Comparison of ENCODE assay signal across 6 cellular contexts in the genomic region with DNA sequence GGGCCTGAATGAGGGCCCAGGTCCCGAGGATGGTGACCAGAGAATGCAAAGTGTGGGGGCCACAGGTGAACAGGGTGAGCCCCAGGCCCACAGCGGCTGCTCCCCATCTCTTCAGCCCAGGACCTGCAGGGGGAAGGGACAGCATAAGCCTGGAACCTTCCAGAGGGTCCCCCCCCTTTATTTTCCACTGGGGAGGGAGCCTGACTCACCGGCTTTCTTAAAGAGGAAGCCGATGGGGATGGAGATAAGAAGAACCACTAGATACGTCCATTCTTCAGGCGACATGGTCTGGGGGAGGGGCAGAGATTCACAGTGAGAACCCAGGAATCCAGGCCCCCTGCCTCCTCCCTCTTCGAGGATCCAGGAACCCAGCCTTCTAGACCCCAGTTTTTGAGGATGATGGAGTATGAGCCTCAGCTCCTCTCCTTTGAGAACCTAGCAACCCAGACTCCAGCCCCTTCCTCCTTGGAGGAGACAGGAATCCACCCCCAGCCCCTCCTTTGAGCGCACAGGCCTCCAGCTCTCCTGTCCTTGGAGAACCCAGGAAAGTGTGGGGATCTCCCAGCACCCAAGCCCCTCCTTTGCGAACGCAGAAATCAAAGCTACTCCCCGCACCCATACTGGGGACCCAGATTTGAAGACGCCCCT. TPM values are rescaled to one million over a fixed set of nuclear protein-coding genes. Genes with fewer than 3 reads are reported as not detected.
DNase-seq lines count a peak whose midpoint lies in the region; FAIRE-seq and TF ChIP-seq lines count a peak whose summit lies in the region.

No MANE protein-coding gene starts in this region.

- H2AFZ ChIP-seq in endothelial cell of umbilical vein (ENCODE audit: low read depth, low read length): no peak overlapping the region

- dilution Hi-C loops in endothelial cell of umbilical vein (cut with MboI; ENCODE audit: extremely low pct_ligation_motif_present, low sequenced_read_pairs): no loop called here

- peak; percentile 52 for TF ChIP-seq POLR2A in endothelial cell of umbilical vein (IDR thresholded peaks at IDR 0.05; ENCODE audit: low read depth, low read length)

- no peaks in the 10 kb centered on the region for H3K27me3 ChIP-seq in endothelial cell of umbilical vein (ENCODE audit: control insufficient read depth in 2 of 2, insufficient read depth in 2 of 2, low read length in 2 of 2)
- H3K27me3 ChIP-seq in small intestine (ENCODE audit: control insufficient read depth in 2 of 2, insufficient read depth in 2 of 2, low read length in 2 of 2): no peaks in the 10 kb centered on the region

- peaks cover 42% of the 10 kb centered on the region for H3K79me2 ChIP-seq in endothelial cell of umbilical vein (ENCODE audit: control insufficient read depth, insufficient read depth, low read length)

- H3K9me1 ChIP-seq in endothelial cell of umbilical vein (replicated peaks; ENCODE audit: control insufficient read depth, extremely low read depth, insufficient read depth, low read length): no peaks in the 10 kb centered on the region

- 5 to 18% (median 17%) methylated on average over 12 of the region's 12 CpGs for WGBS in small intestine, 3 donors

- DNase-seq in EL (peak; percentile 81), T follicular helper cell (ENCODE audit: low read depth) (peak; percentile 44), endothelial cell of umbilical vein (ENCODE audit: low read depth, low spot score) (peak; percentile 89), small intestine (peak; percentile 44), occipital lobe (lab: John Stamatoyannopoulos, UW) (no peak), NCI-H446 (lab: John Stamatoyannopoulos, UW) (no peak)

- H3K9ac ChIP-seq in endothelial cell of umbilical vein (replicated peaks; ENCODE audit: extremely low read depth, insufficient read depth, low read length): peak overlapping the region; percentile 92

- H4K20me1 ChIP-seq in endothelial cell of umbilical vein (replicated peaks; ENCODE audit: control insufficient read depth, extremely low read depth, insufficient read depth, low read length): no peaks in the 10 kb centered on the region

- H3K4me3 ChIP-seq in endothelial cell of umbilical vein (replicated peaks in 1 of 3; ENCODE audit: insufficient read depth in 1 of 3, low read depth in 1 of 3, low read length in 3 of 3) (peak overlapping the region; percentile 72 to 87 (median 86)), small intestine (ENCODE audit: low read depth in 1 of 2, low read length in 2 of 2) (peak overlapping the region; percentile 70)

- H3K4me2 ChIP-seq in endothelial cell of umbilical vein (ENCODE audit: insufficient read depth, low read length): peak overlapping the region; percentile 86

- H3K9me3 ChIP-seq in endothelial cell of umbilical vein (replicated peaks; ENCODE audit: control insufficient read depth, insufficient read depth, low read length): no peaks in the 10 kb centered on the region
- no peaks in the 10 kb centered on the region for H3K9me3 ChIP-seq in small intestine (ENCODE audit: control insufficient read depth, low read depth)

- CTCF ChIA-PET in endothelial cell of umbilical vein (lab: Charles Lee): interaction anchor here (0.6 to 2.2 kb wide), 6 partner anchors 9 to 78 kb away, joined by 3 to 25 read pairs (median 4); no protein-coding TSS in a partner anchor

- TF ChIP-seq CTCF in endothelial cell of umbilical vein (IDR thresholded peaks at IDR 0.05; ENCODE audit: extremely low read depth in 1 of 2, insufficient read depth in 1 of 2, low read depth in 1 of 2, low read length in 2 of 2): no peak

- H3K4me1 ChIP-seq in endothelial cell of umbilical vein (ENCODE audit: control insufficient read depth, extremely low read depth, insufficient read depth, low read length) (peaks cover 16% of the 10 kb centered on the region), small intestine (ENCODE audit: control insufficient read depth in 2 of 2, insufficient read depth in 1 of 2, low read depth in 1 of 2, low read length in 1 of 2) (peaks cover 8 to 9% of the 10 kb centered on the region in 2 donors)

- intact Hi-C loops in endothelial cell of umbilical vein (cut with micrococcal nuclease): no loop called here

- H3K27ac ChIP-seq in endothelial cell of umbilical vein (ENCODE audit: insufficient read depth, low read depth, low read length): peak overlapping the region; percentile 86
- peak overlapping the region; percentile 93 to 100 for H3K27ac ChIP-seq in small intestine (ENCODE audit: low read depth in 1 of 2, low read length in 1 of 2)

- H3K36me3 ChIP-seq in endothelial cell of umbilical vein (ENCODE audit: control insufficient read depth in 2 of 2, extremely low read depth in 1 of 2, insufficient read depth in 2 of 2, low read length in 2 of 2): peaks cover 7 to 14% of the 10 kb centered on the region in 2 experiments
- peaks cover 0 to 3% of the 10 kb centered on the region in 2 donors for H3K36me3 ChIP-seq in small intestine (ENCODE audit: control insufficient read depth in 2 of 2, insufficient read depth in 2 of 2, low read length in 2 of 2)

- peak; percentile 86 for FAIRE-seq in endothelial cell of umbilical vein (lab: Jason Lieb, UNC)
- FAIRE-seq in small intestine (lab: Jason Lieb, UNC): no peak

- POLR2A ChIA-PET in endothelial cell of umbilical vein (lab: Charles Lee): interaction anchor here (0.6 to 5.2 kb wide), 5 partner anchors 13 to 51 kb away, joined by 3 to 91 read pairs (median 5); partner anchors contain the start of genes CNOT3 and RPS9

- BruUV-seq in endothelial cell of umbilical vein (replicated peaks; lab: Mats Ljungman, UMichigan): TSS peak; percentile 24

TF ChIP-seq in endothelial cell of umbilical vein, 7 proteins besides CTCF, POLR2A, EP300 and RAD21 (continues in another document):
- peak; percentile 61 for TF ChIP-seq POLR2AphosphoS5 (IDR thresholded peaks at IDR 0.05; ENCODE audit: insufficient read depth, low read depth, low read length)

RNA-seq across cellular contexts. Expression of gene MBOAT7, which starts 1.0 kb away (rescaled TPM):
- total RNA-seq in endothelial cell of umbilical vein (175 and 218 TPM in 2 replicates), occipital lobe (19.2 TPM)
- polyA plus RNA-seq in endothelial cell of umbilical vein (204 and 256 TPM in 2 replicates), small intestine (10 to 100 TPM; 47.8 to 55.2 (median 54.2) TPM)
- 117 and 136 TPM in 2 replicates for polyA plus RNA-seq in endothelial cell of umbilical vein (2011; cell fraction: cytosol; rRNA removed)
- polyA plus RNA-seq in endothelial cell of umbilical vein (2011; cell fraction: nucleus; rRNA removed): 153 and 177 TPM in 2 replicates
- polyA plus RNA-seq in endothelial cell of umbilical vein (2012): 159 and 188 TPM in 2 replicates
- polyA minus RNA-seq in endothelial cell of umbilical vein: 80.3 and 88.3 TPM in 2 replicates
- 80.3 TPM for polyA minus RNA-seq in endothelial cell of umbilical vein (2011; cell fraction: cytosol; rRNA and poly(A)+ RNA removed)
- 58.8 and 67.3 TPM in 2 replicates for polyA minus RNA-seq in endothelial cell of umbilical vein (2011; cell fraction: nucleus; rRNA and poly(A)+ RNA removed)

RNA-seq across cellular contexts. Expression of gene TSEN34, which starts 2.8 kb away (rescaled TPM):
- 37.4 and 40.7 TPM in 2 replicates for total RNA-seq in endothelial cell of umbilical vein
- 81.9 and 107 TPM in 2 replicates for polyA plus RNA-seq in endothelial cell of umbilical vein
- 44.2 and 58.1 TPM in 2 replicates for polyA plus RNA-seq in endothelial cell of umbilical vein (2011; cell fraction: cytosol; rRNA removed)
- 19.0 and 19.4 TPM in 2 replicates for polyA plus RNA-seq in endothelial cell of umbilical vein (2011; cell fraction: nucleus; rRNA removed)
- polyA plus RNA-seq in endothelial cell of umbilical vein (2012): 40.4 and 52.0 TPM in 2 replicates
- 21.8 and 29.0 TPM in 2 replicates for polyA minus RNA-seq in endothelial cell of umbilical vein
- polyA minus RNA-seq in endothelial cell of umbilical vein (2011; cell fraction: cytosol; rRNA and poly(A)+ RNA removed): 34.3 TPM
- polyA minus RNA-seq in endothelial cell of umbilical vein (2011; cell fraction: nucleus; rRNA and poly(A)+ RNA removed): 3.3 and 5.0 TPM in 2 replicates
- 10 to 100 TPM; 32.7 to 50.3 (median 39.3) TPM for polyA plus RNA-seq in small intestine
- 34.2 TPM for total RNA-seq in occipital lobe

RNA-seq across cellular contexts. Expression of gene RPS9, which starts 12.3 kb away (rescaled TPM):
- total RNA-seq in endothelial cell of umbilical vein: 1,192 and 1,260 TPM in 2 replicates
- 3,343 and 4,230 TPM in 2 replicates for polyA plus RNA-seq in endothelial cell of umbilical vein
- 3,326 and 3,998 TPM in 2 replicates for polyA plus RNA-seq in endothelial cell of umbilical vein (2011; cell fraction: cytosol; rRNA removed)
- polyA plus RNA-seq in endothelial cell of umbilical vein (2011; cell fraction: nucleus; rRNA removed): 1,121 and 1,183 TPM in 2 replicates
- polyA plus RNA-seq in endothelial cell of umbilical vein (2012): 2,632 and 2,638 TPM in 2 replicates
- 537 and 600 TPM in 2 replicates for polyA minus RNA-seq in endothelial cell of umbilical vein
- polyA minus RNA-seq in endothelial cell of umbilical vein (2011; cell fraction: cytosol; rRNA and poly(A)+ RNA removed): 455 TPM
- 161 and 222 TPM in 2 replicates for polyA minus RNA-seq in endothelial cell of umbilical vein (2011; cell fraction: nucleus; rRNA and poly(A)+ RNA removed)
- 1,000 to 10,000 TPM; 2,119 to 4,773 (median 4,210) TPM for polyA plus RNA-seq in small intestine
- 1,641 TPM for total RNA-seq in occipital lobe

RNA-seq across cellular contexts. Expression of gene TMC4, which starts 15.4 kb away (rescaled TPM):
- total RNA-seq in endothelial cell of umbilical vein (0.71 and 0.74 TPM in 2 replicates), occipital lobe (not detected)
- polyA plus RNA-seq in endothelial cell of umbilical vein (1.7 and 2.4 TPM in 2 replicates), small intestine (100 to 1,000 TPM in 2 of 3 donors, 10 to 100 TPM in 1; 40.6 to 174 (median 118) TPM)
- 1.0 and 1.1 TPM in 2 replicates for polyA plus RNA-seq in endothelial cell of umbilical vein (2011; cell fraction: cytosol; rRNA removed)
- polyA plus RNA-seq in endothelial cell of umbilical vein (2011; cell fraction: nucleus; rRNA removed): 2.9 and 3.9 TPM in 2 replicates
- 1.5 and 1.6 TPM in 2 replicates for polyA plus RNA-seq in endothelial cell of umbilical vein (2012)
- 0.29 and 0.76 TPM in 2 replicates for polyA minus RNA-seq in endothelial cell of umbilical vein
- not detected for polyA minus RNA-seq in endothelial cell of umbilical vein (2011; cell fraction: cytosol; rRNA and poly(A)+ RNA removed)
- 0.19 TPM in 1 of 2 replicates, not detected in the other for polyA minus RNA-seq in endothelial cell of umbilical vein (2011; cell fraction: nucleus; rRNA and poly(A)+ RNA removed)

RNA-seq across cellular contexts. Expression of gene LENG1, which starts 28.8 kb away (rescaled TPM):
- 5.0 and 6.9 TPM in 2 replicates for total RNA-seq in endothelial cell of umbilical vein
- polyA plus RNA-seq in endothelial cell of umbilical vein: 2.1 and 3.0 TPM in 2 replicates
- 4.1 and 5.2 TPM in 2 replicates for polyA plus RNA-seq in endothelial cell of umbilical vein (2011; cell fraction: cytosol; rRNA removed)
- polyA plus RNA-seq in endothelial cell of umbilical vein (2011; cell fraction: nucleus; rRNA removed): 2.3 and 3.6 TPM in 2 replicates
- polyA plus RNA-seq in endothelial cell of umbilical vein (2012): 4.3 and 6.3 TPM in 2 replicates
- 0.51 and 1.5 TPM in 2 replicates for polyA minus RNA-seq in endothelial cell of umbilical vein
- polyA minus RNA-seq in endothelial cell of umbilical vein (2011; cell fraction: cytosol; rRNA and poly(A)+ RNA removed): 1.4 TPM
- 0.38 and 2.5 TPM in 2 replicates for polyA minus RNA-seq in endothelial cell of umbilical vein (2011; cell fraction: nucleus; rRNA and poly(A)+ RNA removed)
- polyA plus RNA-seq in small intestine: 10 to 100 TPM in 1 of 3 donors, 1 to 10 TPM in 2; 6.7 to 11.1 (median 9.7) TPM
- total RNA-seq in occipital lobe: 4.2 TPM

Comparison
In these comparisons a context has a peak if more than half of its experiments do, and no peak if none do; other contexts are left out.
1. DNase-seq: peak in EL (single experiment), T follicular helper cell (single experiment), endothelial cell of umbilical vein (single experiment) and small intestine (single experiment); none in occipital lobe (single experiment) and NCI-H446 (0 of 2).